22 cellular contexts compared by ENCODE assay signal in genomic region chr6:122052501-122052900, GRCh38.
A peak's percentile ranks its signal among the peaks of the same experiment; 100 is the strongest.
DNase-seq lines count a peak whose midpoint lies in the region; ATAC-seq, FAIRE-seq and TF ChIP-seq lines count a peak whose summit lies in the region.
"Had no signal": no experiment of that assay in that cellular context is flagged by ENCODE, and none has a peak within 500 bp of the region (broad histone marks: within the 10 kb centered on the region; RNA-seq: fewer than 3 reads in every experiment).

No MANE protein-coding gene starts in this region.

- H2AFZ ChIP-seq in hepatocyte = no peak overlapping the region

- no peaks in the 10 kb centered on the region for H3K36me3 Mint-ChIP-seq in stimulated activated memory B cell treated with anti-CD40 and anti-IgM and Interleukin-4, amounts not matched to agents 10 μg/mL and 1 μg/mL and 100 μg/mL, for 72 hours
- no peaks in the 10 kb centered on the region for H3K36me3 Mint-ChIP-seq in activated T-cell treated with anti-CD3 and anti-CD28 coated beads, Interleukin-2, amount 50 U/mL, for 72 hours (ENCODE audit: insufficient read depth in 2 of 2)
- H3K36me3 Mint-ChIP-seq: CD14-positive monocyte had no signal

- no peaks in the 10 kb centered on the region for H3K27me3 Mint-ChIP-seq in stimulated activated memory B cell treated with anti-CD40 and anti-IgM and Interleukin-4, amounts not matched to agents 10 μg/mL and 1 μg/mL and 100 μg/mL, for 72 hours
- peaks cover 6% of the 10 kb centered on the region for H3K27me3 Mint-ChIP-seq in activated T-cell treated with anti-CD3 and anti-CD28 coated beads, Interleukin-2, amount 50 U/mL, for 72 hours (ENCODE audit: low read depth)
- H3K27me3 Mint-ChIP-seq: B cell had no signal

- H3K9me2 ChIP-seq in hepatocyte (replicated peaks; ENCODE audit: insufficient read depth) = no peaks in the 10 kb centered on the region
- H3K9me2 ChIP-seq: SK-N-SH had no signal

- H3K4me1 Mint-ChIP-seq in stimulated activated memory B cell treated with anti-CD40 and anti-IgM and Interleukin-4, amounts not matched to agents 10 μg/mL and 1 μg/mL and 100 μg/mL, for 72 hours = no peaks in the 10 kb centered on the region
- H3K4me1 Mint-ChIP-seq in activated T-cell treated with anti-CD3 and anti-CD28 coated beads, Interleukin-2, amount 50 U/mL, for 72 hours (ENCODE audit: low read depth) = no peaks in the 10 kb centered on the region
- H3K4me1 Mint-ChIP-seq: B cell, CD14-positive monocyte had no signal

- no peaks in the 10 kb centered on the region for H3K36me3 ChIP-seq in hepatocyte (replicated peaks; ENCODE audit: insufficient read depth, low read depth)
- H3K36me3 ChIP-seq: MG63 had no signal

- H3K27ac ChIP-seq in hepatocyte = peak overlapping the region; percentile 29
- H3K27ac ChIP-seq: A549, RWPE1 had no signal

- peak; percentile 96 for FAIRE-seq in G401.6 (lab: Jason Lieb, UNC)
- FAIRE-seq: A549 had no signal

- no peaks in the 10 kb centered on the region for H3K9me3 Mint-ChIP-seq in stimulated activated memory B cell treated with anti-CD40 and anti-IgM and Interleukin-4, amounts not matched to agents 10 μg/mL and 1 μg/mL and 100 μg/mL, for 72 hours
- H3K9me3 Mint-ChIP-seq in activated T-cell treated with anti-CD3 and anti-CD28 coated beads, Interleukin-2, amount 50 U/mL, for 72 hours = no peaks in the 10 kb centered on the region
- H3K9me3 Mint-ChIP-seq: HFFc6 had no signal

- DNase-seq in NCI-H82 treated with DMSO at 0.1 percent for 48 hours (lab: John Stamatoyannopoulos, UW; ENCODE audit: unreplicated experiment) (peak; percentile 9), hepatocyte (ENCODE audit: low spot score) (no peak), putamen (ENCODE audit: low spot score) (no peak)
- no peak for DNase-seq in activated T-cell treated with anti-CD3 and anti-CD28 coated beads, Interleukin-2, amount 50 U/mL, for 72 hours
- DNase-seq: DMS53, EL, H7, HFFc6, MG63, NCI-H1417 treated with DMSO at 0.1 percent for 48 hours, NCI-H187, NCI-H446 treated with DMSO at 0.1 percent for 48 hours, NCI-H69, SHP77 treated with DMSO at 0.1 percent for 48 hours, SK-N-SH had no signal

- H3K4me2 ChIP-seq in hepatocyte = no peak overlapping the region
- H3K4me2 ChIP-seq: A549, SK-N-SH had no signal

- TF ChIP-seq CTCF in hepatocyte (IDR thresholded peaks at IDR 0.05; ENCODE audit: poor library complexity) = no peak

- no peak overlapping the region for H3K4me3 Mint-ChIP-seq in stimulated activated memory B cell treated with anti-CD40 and anti-IgM and Interleukin-4, amounts not matched to agents 10 μg/mL and 1 μg/mL and 100 μg/mL, for 72 hours
- no peak overlapping the region for H3K4me3 Mint-ChIP-seq in activated T-cell treated with anti-CD3 and anti-CD28 coated beads, Interleukin-2, amount 50 U/mL, for 72 hours
- H3K4me3 Mint-ChIP-seq: B cell, CD14-positive monocyte, HFFc6 had no signal

- no peaks in the 10 kb centered on the region for H4K20me1 ChIP-seq in hepatocyte (ENCODE audit: insufficient read depth, poor library complexity, severe bottlenecking)

- H3K79me2 ChIP-seq in hepatocyte = no peaks in the 10 kb centered on the region

- no peaks in the 10 kb centered on the region for H3K27me3 ChIP-seq in hepatocyte
- H3K27me3 ChIP-seq: MG63 had no signal

- no peak overlapping the region for H3K4me3 ChIP-seq in hepatocyte
- H3K4me3 ChIP-seq: A549, MG63 had no signal

- H3K27ac Mint-ChIP-seq in stimulated activated memory B cell treated with anti-CD40 and anti-IgM and Interleukin-4, amounts not matched to agents 10 μg/mL and 1 μg/mL and 100 μg/mL, for 72 hours = no peak overlapping the region
- no peak overlapping the region for H3K27ac Mint-ChIP-seq in activated T-cell treated with anti-CD3 and anti-CD28 coated beads, Interleukin-2, amount 50 U/mL, for 72 hours
- H3K27ac Mint-ChIP-seq: B cell, CD14-positive monocyte, HFFc6 had no signal

- WGBS in hepatocyte (ENCODE audit: low lambda C conversion rate, missing lambda C conversion rate) = 69% methylated on average over 2 of the region's 2 CpGs

- ATAC-seq in stimulated activated memory B cell treated with anti-CD40 and anti-IgM and Interleukin-4, amounts not matched to agents 10 μg/mL and 1 μg/mL and 100 μg/mL, for 72 hours = peak; percentile 21
- ATAC-seq in activated T-cell treated with anti-CD3 and anti-CD28 coated beads, Interleukin-2, amount 50 U/mL, for 72 hours (replicated peaks in 1 of 2) = no peak
- ATAC-seq in GM18861 (IDR thresholded peaks at IDR 0.05; ENCODE audit: unreplicated experiment) = no peak
- ATAC-seq: A549 had no signal

- H3K9me3 ChIP-seq in hepatocyte (ENCODE audit: low read depth) = no peaks in the 10 kb centered on the region
- H3K9me3 ChIP-seq: A549, MG63, SK-N-SH had no signal

- H3K4me1 ChIP-seq in hepatocyte (ENCODE audit: insufficient read depth) = peaks cover 5% of the 10 kb centered on the region
- H3K4me1 ChIP-seq: A549 had no signal
